Comparison of ENCODE assay signal across 16 cellular contexts in genomic region chr6:13044896-13045295, GRCh38.
A peak's percentile ranks its signal among the peaks of the same experiment; 100 is the strongest.
DNase-seq lines count a peak whose midpoint lies in the region; ATAC-seq and TF ChIP-seq lines count a peak whose summit lies in the region.
"Had no signal": no experiment of that assay in that cellular context is flagged by ENCODE, and none has a peak within 500 bp of the region (broad histone marks: within the 10 kb centered on the region; RNA-seq: fewer than 3 reads in every experiment).

No MANE protein-coding gene starts in this region.

- no peaks in the 10 kb centered on the region for H3K27me3 ChIP-seq in esophagus (ENCODE audit: control insufficient read depth in 1 of 2, insufficient read depth in 2 of 2, low read length in 2 of 2)
- no peaks in the 10 kb centered on the region for H3K27me3 ChIP-seq in upper lobe of right lung
- H3K27me3 ChIP-seq: BE2C had no signal

- TF ChIP-seq CTCF in foreskin fibroblast (IDR thresholded peaks at IDR 0.05; ENCODE audit: low read depth, low read length) (no peak), type B pancreatic cell (conservative IDR thresholded peaks at IDR 0.05) (no peak), upper lobe of right lung (IDR thresholded peaks at IDR 0.05) (no peak)

- peaks cover 11% of the 10 kb centered on the region for H3K4me1 Mint-ChIP-seq in type B pancreatic cell (ENCODE audit: unreplicated experiment)
- H3K4me1 Mint-ChIP-seq: CD4-positive, CD25-positive, alpha-beta regulatory T cell; CD8-positive, alpha-beta memory T cell had no signal

- ATAC-seq in upper lobe of right lung = no peak
- ATAC-seq in activated naive CD4-positive, alpha-beta T cell treated with anti-CD3 and anti-CD28 coated beads, Interleukin-2, amount 50 U/mL, for 72 hours = no peak
- ATAC-seq in GM21737 (IDR thresholded peaks at IDR 0.05; ENCODE audit: unreplicated experiment) = no peak

- H3K9me3 ChIP-seq in esophagus (ENCODE audit: control insufficient read depth in 2 of 2, insufficient read depth in 1 of 2, low read depth in 1 of 2, low read length in 1 of 2) = no peaks in the 10 kb centered on the region
- no peaks in the 10 kb centered on the region for H3K9me3 ChIP-seq in upper lobe of right lung
- H3K9me3 ChIP-seq: BE2C had no signal

- no peaks in the 10 kb centered on the region for H3K36me3 ChIP-seq in esophagus (ENCODE audit: control insufficient read depth in 2 of 2, insufficient read depth in 2 of 2, low read length in 1 of 2)
- H3K36me3 ChIP-seq in upper lobe of right lung = no peaks in the 10 kb centered on the region
- H3K36me3 ChIP-seq: BE2C had no signal

- H3K4me1 ChIP-seq in esophagus (ENCODE audit: control insufficient read depth in 2 of 2, insufficient read depth in 2 of 2, low read length in 1 of 2) (peaks cover 0 to 9% of the 10 kb centered on the region in 2 donors), upper lobe of right lung (no peaks in the 10 kb centered on the region)
- H3K4me1 ChIP-seq: BE2C had no signal

- no peak overlapping the region for H3K4me3 ChIP-seq in esophagus (ENCODE audit: low read depth in 1 of 2, low read length in 2 of 2)
- no peak overlapping the region for H3K4me3 ChIP-seq in foreskin fibroblast (ENCODE audit: low read depth in 1 of 2, low read length in 2 of 2)
- no peak overlapping the region for H3K4me3 ChIP-seq in upper lobe of right lung
- H3K4me3 ChIP-seq: GM23338 had no signal

- H3K27ac Mint-ChIP-seq in type B pancreatic cell = peak overlapping the region; percentile 82
- H3K27ac Mint-ChIP-seq in activated naive CD4-positive, alpha-beta T cell treated with anti-CD3 and anti-CD28 coated beads, Interleukin-2, amount 50 U/mL, for 72 hours = no peak overlapping the region
- H3K27ac Mint-ChIP-seq: CD4-positive, CD25-positive, alpha-beta regulatory T cell; CD8-positive, alpha-beta memory T cell; GM23338 had no signal

- WGBS in esophagus, 2 donors = 79 to 85% methylated on average over 4 of the region's 4 CpGs

- intact Hi-C loops in upper lobe of right lung (cut with DNase I) = no loop called here

- peaks cover 10% of the 10 kb centered on the region for H3K9me3 Mint-ChIP-seq in type B pancreatic cell
- no peaks in the 10 kb centered on the region for H3K9me3 Mint-ChIP-seq in activated naive CD4-positive, alpha-beta T cell treated with anti-CD3 and anti-CD28 coated beads, Interleukin-2, amount 50 U/mL, for 72 hours
- H3K9me3 Mint-ChIP-seq: CD8-positive, alpha-beta memory T cell; GM23338 had no signal

- H3K4me3 Mint-ChIP-seq in type B pancreatic cell = peak overlapping the region; percentile 16
- H3K4me3 Mint-ChIP-seq: CD4-positive, CD25-positive, alpha-beta regulatory T cell; CD8-positive, alpha-beta memory T cell; GM23338 had no signal

- H3K27ac ChIP-seq in esophagus (ENCODE audit: low read depth in 2 of 2, low read length in 1 of 2) = peak overlapping the region; percentile 39 to 83
- H3K27ac ChIP-seq in upper lobe of right lung = no peak overlapping the region
- H3K27ac ChIP-seq: HL-60 had no signal

- H3K36me3 Mint-ChIP-seq in type B pancreatic cell = no peaks in the 10 kb centered on the region
- H3K36me3 Mint-ChIP-seq in activated naive CD4-positive, alpha-beta T cell treated with anti-CD3 and anti-CD28 coated beads, Interleukin-2, amount 50 U/mL, for 72 hours = no peaks in the 10 kb centered on the region
- H3K36me3 Mint-ChIP-seq: CD4-positive, CD25-positive, alpha-beta regulatory T cell; CD8-positive, alpha-beta memory T cell had no signal

- no peaks in the 10 kb centered on the region for H3K27me3 Mint-ChIP-seq in type B pancreatic cell

- DNase-seq in AG20443 (ENCODE audit: low spot score) = peak; percentile 14
- DNase-seq in foreskin fibroblast = peak; percentile 28 to 69
- no peak for DNase-seq in type B pancreatic cell (ENCODE audit: extremely low spot score, unreplicated experiment)
- DNase-seq in NCI-H510A treated with DMSO at 0.1 percent for 48 hours (lab: John Stamatoyannopoulos, UW) = no peak
- no peak for DNase-seq in upper lobe of right lung
- no peak for DNase-seq in activated naive CD4-positive, alpha-beta T cell treated with anti-CD3 and anti-CD28 coated beads, Interleukin-2, amount 50 U/mL, for 72 hours (ENCODE audit: low spot score in 2 of 2)
- DNase-seq: CD4-positive, CD25-positive, alpha-beta regulatory T cell; CD8-positive, alpha-beta memory T cell; COR-L47; DMS 273 treated with DMSO at 0.1 percent for 48 hours; DND-41 had no signal

Comparison
In these comparisons a context has a peak if more than half of its experiments do, and no peak if none do; other contexts are left out.
1. DNase-seq: peak in AG20443 (single experiment) and foreskin fibroblast (2 of 2); none in type B pancreatic cell (single experiment), NCI-H510A treated with DMSO at 0.1 percent for 48 hours (single experiment), upper lobe of right lung (single experiment) and activated naive CD4-positive, alpha-beta T cell treated with anti-CD3 and anti-CD28 coated beads, Interleukin-2, amount 50 U/mL, for 72 hours (0 of 2).